In genomic region chr1:77686784-77687518, GRCh38 we compare ENCODE assay signal across 15 cellular contexts. TPM values are rescaled to one million over a fixed set of nuclear protein-coding genes. Genes with fewer than 3 reads are reported as not detected.
DNase-seq lines count a peak whose midpoint lies in the region; ATAC-seq and TF ChIP-seq lines count a peak whose summit lies in the region.
"Had no signal": no experiment of that assay in that cellular context is flagged by ENCODE, and none has a peak within 500 bp of the region (broad histone marks: within the 10 kb centered on the region; RNA-seq: fewer than 3 reads in every experiment).

No MANE protein-coding gene starts in this region.

- no peak overlapping the region for H2BK5ac ChIP-seq in trophoblast cell (ENCODE audit: low read depth, low read length, poor library complexity)

- intact Hi-C loops in gastrocnemius medialis (cut with DNase I; ENCODE audit: low total_unique reads) = loop anchor here (10.0 kb wide), 1 partner anchor 92 kb away; no protein-coding TSS in a partner anchor

- H3F3A ChIP-seq in DOHH2 (ENCODE audit: control insufficient read depth, insufficient read depth) = peaks cover 11% of the 10 kb centered on the region

- no peaks in the 10 kb centered on the region for H3K9me2 ChIP-seq in DOHH2 (replicated peaks; ENCODE audit: control insufficient read depth, low read length)
- H3K9me2 ChIP-seq: SK-N-SH had no signal

- TF ChIP-seq POLR2A in gastrocnemius medialis (IDR thresholded peaks at IDR 0.05) = no peak

- no peak overlapping the region for H2BK12ac ChIP-seq in trophoblast cell (ENCODE audit: low read length)

- H2BK120ac ChIP-seq in trophoblast cell (ENCODE audit: insufficient read depth, low read length, poor library complexity) = no peak overlapping the region

- H3K4ac ChIP-seq in trophoblast cell (ENCODE audit: low read depth, low read length) = peak overlapping the region; percentile 19

- DNase-seq in NT2/D1 (ENCODE audit: low read depth, low spot score) (no peak), trophoblast cell (no peak), caudate nucleus (lab: John Stamatoyannopoulos, UW) (no peak), omental fat pad (ENCODE audit: low spot score) (no peak), gastrocnemius medialis (no peak)
- DNase-seq: activated CD4-positive, alpha-beta T cell treated with anti-CD3 and anti-CD28 coated beads for 1 hour; NCI-H1105; NCI-H774; SK-N-SH; T1000 had no signal

- peak overlapping the region; percentile 30 for H3K27ac ChIP-seq in DOHH2 (ENCODE audit: low read depth, low read length)
- H3K27ac ChIP-seq in trophoblast cell (ENCODE audit: low read depth, low read length) = no peak overlapping the region
- no peak overlapping the region for H3K27ac ChIP-seq in caudate nucleus (ENCODE audit: low read depth, low read length)
- no peak overlapping the region for H3K27ac ChIP-seq in gastrocnemius medialis
- H3K27ac ChIP-seq: gastroesophageal sphincter had no signal

- no CpG with 5 or more reads among the region's 33 CpGs for WGBS in trophoblast cell (ENCODE audit: extremely low coverage, insufficient coverage, insufficient read length)

- in situ Hi-C loops in gastrocnemius medialis (cut with MboI; ENCODE audit: low sequenced_read_pairs in 4 of 4) = no loop called here

- peak overlapping the region; percentile 59 for H4K91ac ChIP-seq in trophoblast cell (ENCODE audit: low read depth, low read length)

- H3K9ac ChIP-seq in NT2/D1 (ENCODE audit: insufficient read length, low read depth) (peak overlapping the region; percentile 50), trophoblast cell (ENCODE audit: low read length) (no peak overlapping the region)
- H3K9ac ChIP-seq: SK-N-SH had no signal

- H3K4me1 ChIP-seq in DOHH2 (ENCODE audit: control insufficient read depth, low read length) (peaks cover 32% of the 10 kb centered on the region), NT2/D1 (ENCODE audit: insufficient read depth, insufficient read length) (no peaks in the 10 kb centered on the region), trophoblast cell (ENCODE audit: control insufficient read depth in 1 of 2, insufficient read depth in 2 of 2, low read length in 2 of 2) (no peaks in the 10 kb centered on the region), gastrocnemius medialis (peaks cover 7 to 14% of the 10 kb centered on the region in 2 donors)

- H3K4me2 ChIP-seq in DOHH2 (ENCODE audit: low read length) (peak overlapping the region; percentile 53), trophoblast cell (ENCODE audit: low read length) (peak overlapping the region; percentile 32)
- H3K4me2 ChIP-seq: SK-N-SH had no signal

- H2AFZ ChIP-seq in trophoblast cell (ENCODE audit: insufficient read depth, low read length, poor library complexity) = peak overlapping the region; percentile 44

- H3K79me1 ChIP-seq in trophoblast cell (ENCODE audit: low read length) = peaks cover 17% of the 10 kb centered on the region

- H3K79me2 ChIP-seq in DOHH2 (ENCODE audit: control insufficient read depth, low read length) = peaks cover 20% of the 10 kb centered on the region
- H3K79me2 ChIP-seq in trophoblast cell (ENCODE audit: control insufficient read depth, insufficient read depth, low read length, poor library complexity) = peaks cover 8% of the 10 kb centered on the region

- peak overlapping the region; percentile 88 for H4K8ac ChIP-seq in trophoblast cell (ENCODE audit: low read depth, low read length)

- no peaks in the 10 kb centered on the region for H3K27me3 ChIP-seq in DOHH2 (ENCODE audit: control insufficient read depth, low read length)
- H3K27me3 ChIP-seq in NT2/D1 (ENCODE audit: insufficient read depth, insufficient read length) = no peaks in the 10 kb centered on the region
- no peaks in the 10 kb centered on the region for H3K27me3 ChIP-seq in trophoblast cell (ENCODE audit: insufficient read depth, low read length)
- no peaks in the 10 kb centered on the region for H3K27me3 ChIP-seq in gastrocnemius medialis
- H3K27me3 ChIP-seq: gastroesophageal sphincter had no signal

- H3K36me3 ChIP-seq in DOHH2 (ENCODE audit: control insufficient read depth, low read length) (peaks cover 4% of the 10 kb centered on the region; the same call in 1 of the 2 replicates), NT2/D1 (ENCODE audit: insufficient read depth, insufficient read length, low read length) (no peaks in the 10 kb centered on the region), trophoblast cell (ENCODE audit: control insufficient read depth in 1 of 2, insufficient read depth in 2 of 2, low read length in 2 of 2) (no peaks in the 10 kb centered on the region), gastrocnemius medialis (peaks cover 0 to 8% of the 10 kb centered on the region in 2 donors)

- no peak overlapping the region for H3K18ac ChIP-seq in trophoblast cell (ENCODE audit: low read length)

- H4K20me1 ChIP-seq in DOHH2 (ENCODE audit: control insufficient read depth, insufficient read depth, low read depth, low read length) = no peaks in the 10 kb centered on the region

- H3K9me3 ChIP-seq in DOHH2 (ENCODE audit: control insufficient read depth, insufficient read depth, low read length) (no peaks in the 10 kb centered on the region), NT2/D1 (ENCODE audit: insufficient read depth, low read length) (no peaks in the 10 kb centered on the region), trophoblast cell (ENCODE audit: insufficient read depth, low read depth, low read length) (no peaks in the 10 kb centered on the region), gastrocnemius medialis (no peaks in the 10 kb centered on the region)
- H3K9me3 ChIP-seq: gastroesophageal sphincter, SK-N-SH had no signal

- no peak overlapping the region for H3K23ac ChIP-seq in trophoblast cell (ENCODE audit: low read length)

- H3K4me3 ChIP-seq in DOHH2 (ENCODE audit: low read length) = peak overlapping the region; percentile 40
- H3K4me3 ChIP-seq in NT2/D1 (ENCODE audit: insufficient read length, low read depth) = no peak overlapping the region
- peak overlapping the region; percentile 6 for H3K4me3 ChIP-seq in iPS-11a (ENCODE audit: low read depth, low read length)
- no peak overlapping the region for H3K4me3 ChIP-seq in trophoblast cell (ENCODE audit: low read depth, low read length)
- no peak overlapping the region for H3K4me3 ChIP-seq in gastrocnemius medialis

- TF ChIP-seq CTCF in DOHH2 (IDR thresholded peaks at IDR 0.05; ENCODE audit: low read depth, low read length, poor library complexity, severe bottlenecking) (no peak), omental fat pad (IDR thresholded peaks at IDR 0.05) (no peak), gastrocnemius medialis (IDR thresholded peaks at IDR 0.05 in 4 of 5, conservative IDR thresholded peaks at IDR 0.05 in 1 of 5) (no peak)

- H3K14ac ChIP-seq in trophoblast cell (ENCODE audit: low read length) = peak overlapping the region; percentile 55

- H2AK5ac ChIP-seq in trophoblast cell (ENCODE audit: low read length) = no peak overlapping the region

- H4K12ac ChIP-seq in trophoblast cell (ENCODE audit: low read depth, low read length) = peak overlapping the region; percentile 89

- ATAC-seq in GM19395 (IDR thresholded peaks at IDR 0.05; ENCODE audit: unreplicated experiment) = no peak
- no peak for ATAC-seq in omental fat pad (ENCODE audit: low FRiP score)
- no peak for ATAC-seq in gastrocnemius medialis
- ATAC-seq: gastroesophageal sphincter; stimulated activated effector memory CD8-positive, alpha-beta T cell treated with anti-CD3 and anti-CD28 coated beads, Interleukin-12 subunit alpha, Interleukin-12 subunit beta, amount 100 ng/mL, for 72 hours had no signal

RNA-seq across cellular contexts. Expression of gene ZZZ3, which starts 4.5 kb away (rescaled TPM):
- 18.2 and 20.1 TPM in 2 replicates for polyA plus RNA-seq in trophoblast cell (2013)
- total RNA-seq in omental fat pad (10 to 100 TPM; 41.2 to 78.7 (median 53.2) TPM), gastrocnemius medialis (10 to 100 TPM; 26.8 to 45.8 (median 37.3) TPM)

Comparison
In these comparisons a context has a peak if more than half of its experiments do, and no peak if none do; other contexts are left out.
1. H3K4me3 ChIP-seq: peak in DOHH2 (single experiment) and iPS-11a (single experiment); none in NT2/D1 (single experiment), trophoblast cell (single experiment) and gastrocnemius medialis (0 of 4).